In genomic region chr17:57424273-57424672, GRCh38 we compare ENCODE assay signal across 29 cellular contexts.
A peak's percentile ranks its signal among the peaks of the same experiment; 100 is the strongest.
DNase-seq lines count a peak whose midpoint lies in the region; FAIRE-seq and TF ChIP-seq lines count a peak whose summit lies in the region.
"Had no signal": no experiment of that assay in that cellular context is flagged by ENCODE, and none has a peak within 500 bp of the region (broad histone marks: within the 10 kb centered on the region; RNA-seq: fewer than 3 reads in every experiment).

No MANE protein-coding gene starts in this region.

- no peaks in the 10 kb centered on the region for H3K27me3 ChIP-seq in BLaER1 treated with 17β-estradiol and CSF1 and Interleukin-3, amounts not matched to agents 10 nM and 100 nM
- H3K27me3 ChIP-seq in HUES48 (ENCODE audit: control insufficient read depth, insufficient read depth, low read length) (no peaks in the 10 kb centered on the region), astrocyte (ENCODE audit: insufficient read depth, low read length) (no peaks in the 10 kb centered on the region), neural progenitor cell (no peaks in the 10 kb centered on the region)
- H3K27me3 ChIP-seq: Peyer's patch, sigmoid colon, SJCRH30 had no signal

- peaks cover 15% of the 10 kb centered on the region for H3F3A ChIP-seq in neural progenitor cell (ENCODE audit: low read depth)

- no peaks in the 10 kb centered on the region for H3K27me3 Mint-ChIP-seq in astrocyte (ENCODE audit: low read depth, unreplicated experiment)
- H3K27me3 Mint-ChIP-seq in neural progenitor cell (ENCODE audit: insufficient read depth, low read depth) = peaks cover 10% of the 10 kb centered on the region
- H3K27me3 Mint-ChIP-seq: activated B cell treated with CpG ODN at 0.5 μM for 24 hours; stimulated activated naive CD8-positive, alpha-beta T cell treated with anti-CD3 and anti-CD28 coated beads, Interleukin-15, Interleukin-2, amounts not matched to agents 100 ng/mL and 50 ng/mL, for 24 hours; T-cell had no signal

- H3K36me3 Mint-ChIP-seq in astrocyte (ENCODE audit: low read depth, unreplicated experiment) = peaks cover 8% of the 10 kb centered on the region
- peaks cover 51% of the 10 kb centered on the region for H3K36me3 Mint-ChIP-seq in neural progenitor cell

- DNase-seq in astrocyte (ENCODE audit: low read depth) (no peak), neural progenitor cell (ENCODE audit: low spot score) (no peak), islet precursor cell (no peak), AG08395 (ENCODE audit: low spot score) (no peak), SHP77 (lab: John Stamatoyannopoulos, UW) (no peak), NCI-H510A (lab: John Stamatoyannopoulos, UW) (no peak)
- DNase-seq: activated B cell treated with CpG ODN at 0.5 μM for 24 hours; activated CD4-positive, alpha-beta T cell treated with anti-CD3 and anti-CD28 coated beads, Interleukin-2, amount 50 U/mL, for 4 hours; activated naive CD4-positive, alpha-beta T cell treated with anti-CD3 and anti-CD28 coated beads, Interleukin-2, amount 50 U/mL, for 16 hours; amygdala; DMS79 treated with DMSO at 0.1 percent for 48 hours; effector CD4-positive, alpha-beta T cell; head of caudate nucleus; lower lobe of right lung; NCI-H1694; NCI-H2171; NCI-H524 treated with DMSO at 0.1 percent for 48 hours; sigmoid colon; stimulated activated CD4-positive, alpha-beta T cell treated with anti-CD3 and anti-CD28 coated beads, Interleukin-15, amount 100 ng/mL, for 24 hours; T-cell had no signal

- peaks cover 0 to 86% (median 0%) of the 10 kb centered on the region in 11 experiments; a peak in 5 of 22 replicates for H4K20me1 ChIP-seq in BLaER1 treated with 17β-estradiol and CSF1 and Interleukin-3, amounts not matched to agents 10 nM and 100 nM
- H4K20me1 ChIP-seq in astrocyte (ENCODE audit: insufficient read depth, low read length) (peaks cover 5% of the 10 kb centered on the region), neural progenitor cell (ENCODE audit: low read depth) (peaks cover 29% of the 10 kb centered on the region)

- H3K4me1 ChIP-seq in BLaER1 treated with 17β-estradiol and CSF1 and Interleukin-3, amounts not matched to agents 10 nM and 100 nM = peaks cover 44 to 84% (median 62%) of the 10 kb centered on the region in 10 experiments
- peaks cover 23% of the 10 kb centered on the region for H3K4me1 ChIP-seq in HUES48 (ENCODE audit: control insufficient read depth, insufficient read depth, low read length)
- H3K4me1 ChIP-seq in astrocyte (ENCODE audit: insufficient read depth, low read length) = peaks cover 23% of the 10 kb centered on the region
- peaks cover 23% of the 10 kb centered on the region for H3K4me1 ChIP-seq in neural progenitor cell
- H3K4me1 ChIP-seq: SJCRH30 had no signal

- H3K9me3 ChIP-seq in BLaER1 treated with 17β-estradiol and CSF1 and Interleukin-3, amounts not matched to agents 10 nM and 100 nM (replicated peaks in 1 of 11) = peaks cover 0 to 5% (median 0%) of the 10 kb centered on the region in 11 experiments; a peak in 1 of 22 replicates
- H3K9me3 ChIP-seq in HUES48 (ENCODE audit: control insufficient read depth, insufficient read depth, low read length) = no peaks in the 10 kb centered on the region
- H3K9me3 ChIP-seq in astrocyte (ENCODE audit: insufficient read depth, low read depth, low read length) = no peaks in the 10 kb centered on the region
- no peaks in the 10 kb centered on the region for H3K9me3 ChIP-seq in neural progenitor cell (ENCODE audit: low read depth)
- H3K9me3 ChIP-seq: lower lobe of right lung, Peyer's patch, prostate gland, sigmoid colon, SJCRH30, thoracic aorta had no signal

- H3K9ac ChIP-seq in BLaER1 treated with 17β-estradiol and CSF1 and Interleukin-3, amounts not matched to agents 10 nM and 100 nM = no peak overlapping the region; a peak in 2 of 22 replicates
- no peak overlapping the region for H3K9ac ChIP-seq in HUES48 (ENCODE audit: low read depth, low read length)
- no peak overlapping the region for H3K9ac ChIP-seq in astrocyte (ENCODE audit: low read length)
- no peak overlapping the region for H3K9ac ChIP-seq in neural progenitor cell

- H3K4me1 Mint-ChIP-seq in astrocyte (ENCODE audit: low read depth, unreplicated experiment) (peaks cover 12% of the 10 kb centered on the region), neural progenitor cell (peaks cover 55% of the 10 kb centered on the region)

- H2AFZ ChIP-seq in astrocyte (ENCODE audit: low read depth, low read length) = no peak overlapping the region
- H2AFZ ChIP-seq in neural progenitor cell (replicated peaks) = no peak overlapping the region

- H3K4me3 Mint-ChIP-seq in astrocyte (ENCODE audit: unreplicated experiment) (no peak overlapping the region), neural progenitor cell (no peak overlapping the region)
- H3K4me3 Mint-ChIP-seq: activated B cell treated with CpG ODN at 0.5 μM for 24 hours; activated T-helper 1 cell treated with anti-CD3 and anti-CD28 coated beads, Interleukin-12 subunit alpha, Interleukin-12 subunit beta, Interleukin-2, Interleukin-4 antibody, amounts not matched to agents 30 ng/mL and 10 ng/mL and 1 ng/mL, durations not matched to agents 14 hours and 24 hours and 36 hours; stimulated activated naive CD8-positive, alpha-beta T cell treated with anti-CD3 and anti-CD28 coated beads, Interleukin-15, Interleukin-2, amounts not matched to agents 100 ng/mL and 50 ng/mL, for 24 hours; T-cell had no signal

- H3K4me2 ChIP-seq in BLaER1 treated with 17β-estradiol and CSF1 and Interleukin-3, amounts not matched to agents 10 nM and 100 nM = peak overlapping the region; percentile 56 to 95 (median 84)
- H3K4me2 ChIP-seq in astrocyte (ENCODE audit: low read length) = peak overlapping the region; percentile 48
- no peak overlapping the region for H3K4me2 ChIP-seq in neural progenitor cell

- no peak for TF ChIP-seq CTCF in astrocyte (IDR thresholded peaks at IDR 0.05; ENCODE audit: insufficient read depth, low read depth, low read length)
- no peak for TF ChIP-seq CTCF in neural progenitor cell (IDR thresholded peaks at IDR 0.05)

- peak overlapping the region in 9 of 11 experiments; percentile 2 to 40 (median 31); a peak in 12 of 22 replicates for H3K27ac ChIP-seq in BLaER1 treated with 17β-estradiol and CSF1 and Interleukin-3, amounts not matched to agents 10 nM and 100 nM
- H3K27ac ChIP-seq in HUES48 (ENCODE audit: low read depth, low read length) = peak overlapping the region; percentile 21
- no peak overlapping the region for H3K27ac ChIP-seq in astrocyte (ENCODE audit: low read depth, low read length)
- no peak overlapping the region for H3K27ac ChIP-seq in neural progenitor cell
- H3K27ac ChIP-seq: lower lobe of right lung, prostate gland, sigmoid colon, SJCRH30, thoracic aorta had no signal

- H3K4me3 ChIP-seq in BLaER1 treated with 17β-estradiol and CSF1 and Interleukin-3, amounts not matched to agents 10 nM and 100 nM = peak overlapping the region in 3 of 10 experiments; percentile 12 to 42 (median 24); a peak in 1 of 20 replicates
- no peak overlapping the region for H3K4me3 ChIP-seq in HUES48 (ENCODE audit: low read depth, low read length)
- H3K4me3 ChIP-seq in astrocyte (ENCODE audit: insufficient read depth, low read depth, low read length) = no peak overlapping the region
- no peak overlapping the region for H3K4me3 ChIP-seq in neural progenitor cell
- H3K4me3 ChIP-seq: lower lobe of right lung, Peyer's patch, prostate gland, sigmoid colon, SJCRH30, thoracic aorta had no signal

- H3K79me2 ChIP-seq in astrocyte (ENCODE audit: insufficient read depth, low read length) (peaks cover 9% of the 10 kb centered on the region), neural progenitor cell (ENCODE audit: low read depth) (peaks cover 100% of the 10 kb centered on the region)

- FAIRE-seq in astrocyte (lab: Jason Lieb, UNC) = no peak
- FAIRE-seq: bronchial epithelial cell had no signal

- H3K36me3 ChIP-seq in BLaER1 treated with 17β-estradiol and CSF1 and Interleukin-3, amounts not matched to agents 10 nM and 100 nM = peaks cover 0 to 80% (median 22%) of the 10 kb centered on the region in 11 experiments; a peak in 12 of 22 replicates
- no peaks in the 10 kb centered on the region for H3K36me3 ChIP-seq in HUES48 (ENCODE audit: control insufficient read depth, insufficient read depth, low read length)
- no peaks in the 10 kb centered on the region for H3K36me3 ChIP-seq in astrocyte (ENCODE audit: insufficient read depth, low read length)
- no peaks in the 10 kb centered on the region for H3K36me3 ChIP-seq in neural progenitor cell
- H3K36me3 ChIP-seq: lower lobe of right lung, Peyer's patch, prostate gland, sigmoid colon, SJCRH30, thoracic aorta had no signal

- H3K9me3 Mint-ChIP-seq in astrocyte (ENCODE audit: unreplicated experiment) = no peaks in the 10 kb centered on the region
- H3K9me3 Mint-ChIP-seq in neural progenitor cell = peaks cover 20% of the 10 kb centered on the region
- H3K9me3 Mint-ChIP-seq: activated B cell treated with CpG ODN at 0.5 μM for 24 hours; activated T-helper 1 cell treated with anti-CD3 and anti-CD28 coated beads, Interleukin-12 subunit alpha, Interleukin-12 subunit beta, Interleukin-2, Interleukin-4 antibody, amounts not matched to agents 30 ng/mL and 10 ng/mL and 1 ng/mL, durations not matched to agents 14 hours and 24 hours and 36 hours; stimulated activated naive CD8-positive, alpha-beta T cell treated with anti-CD3 and anti-CD28 coated beads, Interleukin-15, Interleukin-2, amounts not matched to agents 100 ng/mL and 50 ng/mL, for 24 hours; T-cell had no signal

- no peak overlapping the region for H3K27ac Mint-ChIP-seq in astrocyte (ENCODE audit: unreplicated experiment)
- H3K27ac Mint-ChIP-seq in neural progenitor cell = peak overlapping the region; percentile 29
- H3K27ac Mint-ChIP-seq: activated B cell treated with CpG ODN at 0.5 μM for 24 hours; activated T-helper 1 cell treated with anti-CD3 and anti-CD28 coated beads, Interleukin-12 subunit alpha, Interleukin-12 subunit beta, Interleukin-2, Interleukin-4 antibody, amounts not matched to agents 30 ng/mL and 10 ng/mL and 1 ng/mL, durations not matched to agents 14 hours and 24 hours and 36 hours; T-cell had no signal

Comparison
In these comparisons a context has a peak if more than half of its experiments do, and no peak if none do; other contexts are left out.
1. H3K27ac ChIP-seq: peak in BLaER1 treated with 17β-estradiol and CSF1 and Interleukin-3, amounts not matched to agents 10 nM and 100 nM (9 of 11) and HUES48 (single experiment); none in astrocyte (single experiment) and neural progenitor cell (single experiment).